ENCODE assay signal across 9 cellular contexts in the genomic region with DNA sequence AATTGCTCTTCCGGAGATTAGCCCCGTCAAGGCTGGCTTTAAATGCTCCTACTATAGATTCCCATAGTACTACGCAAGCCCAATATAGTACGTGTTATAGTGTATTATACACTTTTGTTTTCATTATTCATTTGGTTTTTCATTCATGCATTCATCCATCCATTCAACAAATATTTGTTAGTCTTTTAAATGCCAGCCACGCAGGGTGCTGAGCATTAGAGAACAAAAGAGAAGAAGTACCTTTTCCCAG. TPM values are rescaled to one million over a fixed set of nuclear protein-coding genes. Genes with fewer than 3 reads are reported as not detected.
DNase-seq lines count a peak whose midpoint lies in the region; ATAC-seq and TF ChIP-seq lines count a peak whose summit lies in the region.
"Had no signal": no experiment of that assay in that cellular context is flagged by ENCODE, and none has a peak within 500 bp of the region (broad histone marks: within the 10 kb centered on the region; RNA-seq: fewer than 3 reads in every experiment).

No MANE protein-coding gene starts in this region.

- H3K4me1 ChIP-seq in gastroesophageal sphincter (peaks cover 0 to 37% (median 9%) of the 10 kb centered on the region in 3 donors), skeletal muscle tissue (ENCODE audit: control insufficient read depth in 3 of 3, insufficient read depth in 3 of 3, low read length in 3 of 3) (peaks cover 5 to 15% (median 11%) of the 10 kb centered on the region in 3 donors)

- DNase-seq in GM06990 (ENCODE audit: extremely low read depth, insufficient read length) (no peak), SHP77 treated with DMSO at 0.1 percent for 48 hours (lab: John Stamatoyannopoulos, UW) (peak; percentile 44), T1000 (lab: John Stamatoyannopoulos, UW) (no peak), NCI-H2029 (lab: John Stamatoyannopoulos, UW) (no peak)
- no peak for DNase-seq in effector memory CD8-positive, alpha-beta T cell
- DNase-seq in activated CD4-positive, alpha-beta T cell treated with anti-CD3 and anti-CD28 coated beads, Interleukin-2, amount 50 U/mL, for 48 hours = no peak

- peaks cover 3% of the 10 kb centered on the region for H3K36me3 Mint-ChIP-seq in effector memory CD8-positive, alpha-beta T cell (ENCODE audit: insufficient read depth)

- no peaks in the 10 kb centered on the region for H3K9me3 Mint-ChIP-seq in effector memory CD8-positive, alpha-beta T cell
- H3K9me3 Mint-ChIP-seq: dendritic cell treated with granulocyte-macrophage colony-stimulating factor and Interleukin-4, amounts not matched to agents 40 ng/mL and 50 ng/mL, for 4 days had no signal

- ATAC-seq in gastroesophageal sphincter = no peak
- ATAC-seq in effector memory CD8-positive, alpha-beta T cell (replicated peaks) = no peak

- H3K4me3 ChIP-seq in GM06990 (replicated peaks; ENCODE audit: low read depth, low read length) = peak overlapping the region; percentile 76
- peak overlapping the region; percentile 60 to 85 for H3K4me3 ChIP-seq in gastroesophageal sphincter
- peak overlapping the region; percentile 95 to 98 (median 97) for H3K4me3 ChIP-seq in skeletal muscle tissue (ENCODE audit: low read length in 3 of 3)

- H3K4me3 Mint-ChIP-seq in effector memory CD8-positive, alpha-beta T cell = no peak overlapping the region
- H3K4me3 Mint-ChIP-seq: dendritic cell treated with granulocyte-macrophage colony-stimulating factor and Interleukin-4, amounts not matched to agents 40 ng/mL and 50 ng/mL, for 4 days had no signal

- no peak for TF ChIP-seq POLR2A in gastroesophageal sphincter (IDR thresholded peaks at IDR 0.05)

- H3K9ac ChIP-seq in skeletal muscle tissue (ENCODE audit: low read depth in 1 of 3, low read length in 3 of 3) = peak overlapping the region; percentile 67 to 95 (median 95)

- TF ChIP-seq CTCF in GM06990 (IDR thresholded peaks at IDR 0.05; ENCODE audit: insufficient read depth, low read length, poor library complexity, severe bottlenecking) (no peak), gastroesophageal sphincter (IDR thresholded peaks at IDR 0.05) (no peak)

- TF ChIP-seq EP300 in gastroesophageal sphincter (IDR thresholded peaks at IDR 0.05) = no peak

- H3K27ac Mint-ChIP-seq in effector memory CD8-positive, alpha-beta T cell = no peak overlapping the region
- H3K27ac Mint-ChIP-seq: dendritic cell treated with granulocyte-macrophage colony-stimulating factor and Interleukin-4, amounts not matched to agents 40 ng/mL and 50 ng/mL, for 4 days had no signal

- peaks cover 11 to 15% of the 10 kb centered on the region in 2 donors for H3K4me1 Mint-ChIP-seq in effector memory CD8-positive, alpha-beta T cell (ENCODE audit: low read depth in 2 of 2)

- H3K36me3 ChIP-seq in GM06990 (ENCODE audit: control insufficient read depth, insufficient read depth, low read length) (no peaks in the 10 kb centered on the region), gastroesophageal sphincter (peaks cover 0 to 5% of the 10 kb centered on the region in 2 donors), skeletal muscle tissue (ENCODE audit: control insufficient read depth in 3 of 3, insufficient read depth in 3 of 3, low read length in 3 of 3) (peaks cover 0 to 4% (median 3%) of the 10 kb centered on the region in 3 donors)

- H3K9me3 ChIP-seq in gastroesophageal sphincter = no peaks in the 10 kb centered on the region
- H3K9me3 ChIP-seq in skeletal muscle tissue (ENCODE audit: control insufficient read depth in 3 of 3, low read length in 3 of 3) = no peaks in the 10 kb centered on the region

- H3K27ac ChIP-seq in gastroesophageal sphincter (peak overlapping the region; percentile 34 to 89 (median 88)), skeletal muscle tissue (ENCODE audit: low read depth, low read length) (peak overlapping the region; percentile 83)

- peaks cover 7 to 11% of the 10 kb centered on the region in 2 donors for H3K27me3 Mint-ChIP-seq in effector memory CD8-positive, alpha-beta T cell
- H3K27me3 Mint-ChIP-seq: dendritic cell treated with granulocyte-macrophage colony-stimulating factor and Interleukin-4, amounts not matched to agents 40 ng/mL and 50 ng/mL, for 4 days had no signal

- 1 to 3% methylated on average over 5 of the region's 5 CpGs for WGBS in gastroesophageal sphincter (ENCODE audit: low coverage in 1 of 2), 2 donors

- H3K27me3 ChIP-seq in GM06990 (replicated peaks; ENCODE audit: control insufficient read depth, insufficient read depth, low read length) (no peaks in the 10 kb centered on the region), gastroesophageal sphincter (no peaks in the 10 kb centered on the region), skeletal muscle tissue (ENCODE audit: control insufficient read depth in 3 of 3, insufficient read depth in 3 of 3, low read length in 3 of 3) (no peaks in the 10 kb centered on the region)

RNA-seq across cellular contexts. Expression of gene RAB3GAP2, which starts 0.5 kb away (rescaled TPM):
- total RNA-seq in gastroesophageal sphincter (10 to 100 TPM; 19.9 to 35.3 (median 27.3) TPM), skeletal muscle tissue (23.0 TPM)
